1 cellular context compared by ENCODE assay signal in the genomic region with DNA sequence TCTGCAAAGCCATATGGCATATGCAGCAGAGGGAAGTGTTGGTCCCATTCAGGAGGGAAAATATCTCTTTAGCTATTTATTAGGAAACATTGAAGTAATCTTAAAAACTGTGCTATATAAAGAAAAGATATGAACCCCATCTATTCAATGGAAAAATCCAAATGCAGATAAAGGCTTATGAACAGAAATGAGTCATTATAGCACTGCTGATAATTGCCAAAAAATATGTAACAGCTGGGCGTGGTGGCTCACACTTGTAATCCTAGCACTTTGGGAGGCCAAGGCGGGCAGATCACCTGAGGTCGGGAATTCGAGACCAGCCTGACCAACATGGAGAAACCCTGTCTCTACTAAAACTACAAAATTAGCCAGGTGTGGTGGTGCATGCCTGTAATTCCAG. TPM values are rescaled to one million over a fixed set of nuclear protein-coding genes. Genes with fewer than 3 reads are reported as not detected.
"Had no signal": no experiment of that assay in that cellular context is flagged by ENCODE, and none has a peak within 500 bp of the region (broad histone marks: within the 10 kb centered on the region; RNA-seq: fewer than 3 reads in every experiment).

No MANE protein-coding gene starts in this region.

RNA-seq across cellular contexts. Expression of gene PTPN3, which starts 11.9 kb away (rescaled TPM):
- total RNA-seq: OCI-LY7 had no signal
